ENCODE assay signal across 8 cellular contexts in genomic region chr4:2042947-2043395, GRCh38. TPM values are rescaled to one million over a fixed set of nuclear protein-coding genes. Genes with fewer than 3 reads are reported as not detected.
DNase-seq lines count a peak whose midpoint lies in the region; ATAC-seq and TF ChIP-seq lines count a peak whose summit lies in the region.

No MANE protein-coding gene starts in this region.

- H3K27me3 Mint-ChIP-seq in activated CD4-positive, alpha-beta T cell treated with anti-CD3 and anti-CD28 coated beads, Interleukin-2, amount 10 ng/mL, durations not matched to agents 7 days and 5 days = peaks cover 21% of the 10 kb centered on the region
- peaks cover 27% of the 10 kb centered on the region for H3K27me3 Mint-ChIP-seq in T-helper 17 cell

- no peak for DNase-seq in activated CD4-positive, alpha-beta T cell treated with anti-CD3 and anti-CD28 coated beads, Interleukin-2, amount 10 ng/mL, durations not matched to agents 7 days and 5 days
- no peak for DNase-seq in activated CD4-positive, alpha-beta T cell treated with anti-CD3 and anti-CD28 coated beads for 1 hour
- DNase-seq in T-helper 17 cell = no peak
- no peak for DNase-seq in fibroblast of villous mesenchyme (ENCODE audit: low read depth)
- no peak for DNase-seq in stimulated activated effector memory CD8-positive, alpha-beta T cell treated with anti-CD3 and anti-CD28 coated beads, Interleukin-12 subunit alpha, Interleukin-12 subunit beta, amount 100 ng/mL, for 72 hours (ENCODE audit: low spot score in 2 of 2)
- DNase-seq in DMS153 (lab: John Stamatoyannopoulos, UW) = no peak
- DNase-seq in KBM-7 = no peak

- H3K4me3 ChIP-seq in fibroblast of villous mesenchyme (ENCODE audit: low read depth, low read length) = peak overlapping the region; percentile 81

- H3K4me1 Mint-ChIP-seq in activated CD4-positive, alpha-beta T cell treated with anti-CD3 and anti-CD28 coated beads, Interleukin-2, amount 10 ng/mL, durations not matched to agents 7 days and 5 days = peaks cover 4% of the 10 kb centered on the region
- peaks cover 15% of the 10 kb centered on the region for H3K4me1 Mint-ChIP-seq in T-helper 17 cell
- H3K4me1 Mint-ChIP-seq in stimulated activated effector memory CD8-positive, alpha-beta T cell treated with anti-CD3 and anti-CD28 coated beads, Interleukin-12 subunit alpha, Interleukin-12 subunit beta, amount 100 ng/mL, for 72 hours = no peaks in the 10 kb centered on the region

- ATAC-seq in T-helper 17 cell (no peak), esophagus mucosa (no peak)
- ATAC-seq in stimulated activated effector memory CD8-positive, alpha-beta T cell treated with anti-CD3 and anti-CD28 coated beads, Interleukin-12 subunit alpha, Interleukin-12 subunit beta, amount 100 ng/mL, for 72 hours = no peak

- H3K9me3 Mint-ChIP-seq in activated CD4-positive, alpha-beta T cell treated with anti-CD3 and anti-CD28 coated beads, Interleukin-2, amount 10 ng/mL, durations not matched to agents 7 days and 5 days = no peaks in the 10 kb centered on the region
- H3K9me3 Mint-ChIP-seq in stimulated activated effector memory CD8-positive, alpha-beta T cell treated with anti-CD3 and anti-CD28 coated beads, Interleukin-12 subunit alpha, Interleukin-12 subunit beta, amount 100 ng/mL, for 72 hours = no peaks in the 10 kb centered on the region

- no peak for TF ChIP-seq CTCF in fibroblast of villous mesenchyme (IDR thresholded peaks at IDR 0.05; ENCODE audit: insufficient read depth, low read depth, low read length)

- peaks cover 1% of the 10 kb centered on the region for H3K36me3 Mint-ChIP-seq in activated CD4-positive, alpha-beta T cell treated with anti-CD3 and anti-CD28 coated beads, Interleukin-2, amount 10 ng/mL, durations not matched to agents 7 days and 5 days (ENCODE audit: low read depth)
- peaks cover 4% of the 10 kb centered on the region for H3K36me3 Mint-ChIP-seq in T-helper 17 cell (ENCODE audit: low read depth)
- no peaks in the 10 kb centered on the region for H3K36me3 Mint-ChIP-seq in stimulated activated effector memory CD8-positive, alpha-beta T cell treated with anti-CD3 and anti-CD28 coated beads, Interleukin-12 subunit alpha, Interleukin-12 subunit beta, amount 100 ng/mL, for 72 hours

- H3K9me3 ChIP-seq in T-helper 17 cell (ENCODE audit: control insufficient read depth, low read length, poor library complexity, severe bottlenecking) = no peaks in the 10 kb centered on the region

- peak overlapping the region; percentile 71 for H3K4me3 Mint-ChIP-seq in activated CD4-positive, alpha-beta T cell treated with anti-CD3 and anti-CD28 coated beads, Interleukin-2, amount 10 ng/mL, durations not matched to agents 7 days and 5 days
- peak overlapping the region; percentile 87 for H3K4me3 Mint-ChIP-seq in T-helper 17 cell
- H3K4me3 Mint-ChIP-seq in stimulated activated effector memory CD8-positive, alpha-beta T cell treated with anti-CD3 and anti-CD28 coated beads, Interleukin-12 subunit alpha, Interleukin-12 subunit beta, amount 100 ng/mL, for 72 hours = peak overlapping the region; percentile 78

- POLR2A ChIA-PET in activated CD4-positive, alpha-beta T cell treated with anti-CD3 and anti-CD28 coated beads, Interleukin-2, amount 10 ng/mL, durations not matched to agents 7 days and 5 days (lab: Charles Lee) = no interaction called here

- in situ Hi-C loops in KBM-7 (cut with MboI; ENCODE audit: low pct_unique_long_range_greater_than_20kb, low sequenced_read_pairs) = no loop called here

- CTCF ChIA-PET in activated CD4-positive, alpha-beta T cell treated with anti-CD3 and anti-CD28 coated beads, Interleukin-2, amount 10 ng/mL, durations not matched to agents 7 days and 5 days (lab: Charles Lee) = interaction anchor here (1.0 to 1.9 kb wide), 2 partner anchors 13 to 177 kb away, joined by 3 to 7 read pairs; no protein-coding TSS in a partner anchor

- H3K27ac Mint-ChIP-seq in activated CD4-positive, alpha-beta T cell treated with anti-CD3 and anti-CD28 coated beads, Interleukin-2, amount 10 ng/mL, durations not matched to agents 7 days and 5 days = peak overlapping the region; percentile 25
- no peak overlapping the region for H3K27ac Mint-ChIP-seq in T-helper 17 cell
- no peak overlapping the region for H3K27ac Mint-ChIP-seq in stimulated activated effector memory CD8-positive, alpha-beta T cell treated with anti-CD3 and anti-CD28 coated beads, Interleukin-12 subunit alpha, Interleukin-12 subunit beta, amount 100 ng/mL, for 72 hours

RNA-seq across cellular contexts. Expression of gene NAT8L, which starts 16.2 kb away (rescaled TPM):
- under 1 TPM in 1 of 2 experiments, not detected in 1; 0.07 TPM for total RNA-seq in activated CD4-positive, alpha-beta T cell treated with anti-CD3 and anti-CD28 coated beads, Interleukin-2, amount 10 ng/mL, durations not matched to agents 7 days and 5 days
- total RNA-seq in T-helper 17 cell (not detected), fibroblast of villous mesenchyme (under 0.01 TPM in 2 replicates), esophagus mucosa (0.04 TPM)

RNA-seq across cellular contexts. Expression of gene NELFA, which starts 34.2 kb away (rescaled TPM):
- total RNA-seq in activated CD4-positive, alpha-beta T cell treated with anti-CD3 and anti-CD28 coated beads, Interleukin-2, amount 10 ng/mL, durations not matched to agents 7 days and 5 days = 10 to 100 TPM; 34.7 to 36.2 TPM
- total RNA-seq in T-helper 17 cell = 10 to 100 TPM; 40.7 to 47.2 TPM
- 17.7 and 18.1 TPM in 2 replicates for total RNA-seq in fibroblast of villous mesenchyme
- 25.8 TPM for total RNA-seq in esophagus mucosa
